ENCODE assay signal across 8 cellular contexts in genomic region chr19:17950310-17951150, GRCh38. TPM values are rescaled to one million over a fixed set of nuclear protein-coding genes. Genes with fewer than 3 reads are reported as not detected.
DNase-seq lines count a peak whose midpoint lies in the region; ATAC-seq lines count a peak whose summit lies in the region.

No MANE protein-coding gene starts in this region.

- no peak overlapping the region for H3K4me2 ChIP-seq in mesenchymal stem cell (ENCODE audit: low read length, poor library complexity, severe bottlenecking)

- H3K9me3 Mint-ChIP-seq in CD8-positive, alpha-beta memory T cell, result no peaks in the 10 kb centered on the region
- H3K9me3 Mint-ChIP-seq in activated T-helper 2 cell treated with anti-CD3 and anti-CD28 coated beads, Interferon-gamma antibody, Interleukin-2, Interleukin-4, amounts not matched to agents 10 μg/mL and 5 μg/mL and 100 μg/mL, durations not matched to agents 14 hours and 24 hours and 36 hours, result no peaks in the 10 kb centered on the region

- no peak overlapping the region for H3K9ac ChIP-seq in mesenchymal stem cell (ENCODE audit: low read length)

- no peaks in the 10 kb centered on the region for H3K79me1 ChIP-seq in mesenchymal stem cell (replicated peaks; ENCODE audit: low read length, poor library complexity, severe bottlenecking)

- H3K27ac Mint-ChIP-seq in CD8-positive, alpha-beta memory T cell, result peak overlapping the region in 7 of 8 donors; percentile 53 to 97 (median 88)
- peak overlapping the region; percentile 57 for H3K27ac Mint-ChIP-seq in activated T-helper 2 cell treated with anti-CD3 and anti-CD28 coated beads, Interferon-gamma antibody, Interleukin-2, Interleukin-4, amounts not matched to agents 10 μg/mL and 5 μg/mL and 100 μg/mL, durations not matched to agents 14 hours and 24 hours and 36 hours

- H3K27me3 Mint-ChIP-seq in CD8-positive, alpha-beta memory T cell, result peaks cover 46 to 47% of the 10 kb centered on the region in 2 donors
- peaks cover 49% of the 10 kb centered on the region for H3K27me3 Mint-ChIP-seq in activated T-helper 2 cell treated with anti-CD3 and anti-CD28 coated beads, Interferon-gamma antibody, Interleukin-2, Interleukin-4, amounts not matched to agents 10 μg/mL and 5 μg/mL and 100 μg/mL, durations not matched to agents 14 hours and 24 hours and 36 hours (ENCODE audit: low read depth)

- H3K36me3 ChIP-seq in CD8-positive, alpha-beta memory T cell (ENCODE audit: insufficient read depth, low read length), result no peaks in the 10 kb centered on the region
- H3K36me3 ChIP-seq in mesenchymal stem cell (ENCODE audit: control insufficient read depth in 1 of 2, insufficient read depth in 2 of 2, low read depth in 1 of 2, low read length in 2 of 2), result no peaks in the 10 kb centered on the region

- no peak overlapping the region for H3K27ac ChIP-seq in CD8-positive, alpha-beta memory T cell (ENCODE audit: low read depth, low read length)
- H3K27ac ChIP-seq in mesenchymal stem cell (ENCODE audit: low read length, poor library complexity, severe bottlenecking), result no peak overlapping the region

- peak; percentile 31 to 74 (median 60) for DNase-seq in CD8-positive, alpha-beta memory T cell
- DNase-seq in Jurkat, Clone E6-1 (ENCODE audit: low read depth, low spot score), result no peak
- DNase-seq in activated T-helper 2 cell treated with anti-CD3 and anti-CD28 coated beads, Interferon-gamma antibody, Interleukin-2, Interleukin-4, amounts not matched to agents 10 μg/mL and 5 μg/mL and 100 μg/mL, durations not matched to agents 14 hours and 24 hours and 36 hours (ENCODE audit: low spot score), result peak; percentile 20
- DNase-seq in mesenchymal stem cell (no peak), mesenteric fat pad (ENCODE audit: low spot score) (no peak)

- CTCF ChIA-PET in CD8-positive, alpha-beta memory T cell (lab: Charles Lee), result interaction anchor here (0.7 to 0.8 kb wide), 2 partner anchors 44 to 46 kb away, joined by 3 read pairs; no protein-coding TSS in a partner anchor

- H3K36me3 Mint-ChIP-seq in CD8-positive, alpha-beta memory T cell, result peaks cover 0 to 3% (median 0%) of the 10 kb centered on the region in 3 donors
- no peaks in the 10 kb centered on the region for H3K36me3 Mint-ChIP-seq in activated T-helper 2 cell treated with anti-CD3 and anti-CD28 coated beads, Interferon-gamma antibody, Interleukin-2, Interleukin-4, amounts not matched to agents 10 μg/mL and 5 μg/mL and 100 μg/mL, durations not matched to agents 14 hours and 24 hours and 36 hours (ENCODE audit: low read depth)

- no peak overlapping the region for H3K4ac ChIP-seq in mesenchymal stem cell (ENCODE audit: low read depth in 1 of 2, low read length in 2 of 2)

- no peak overlapping the region for H4K8ac ChIP-seq in mesenchymal stem cell (ENCODE audit: low read length)

- no peak overlapping the region for H3K4me3 ChIP-seq in CD8-positive, alpha-beta memory T cell (ENCODE audit: low read length)
- peak overlapping the region; percentile 41 for H3K4me3 ChIP-seq in Jurkat, Clone E6-1 (ENCODE audit: low read length)
- no peak overlapping the region for H3K4me3 ChIP-seq in mesenchymal stem cell (ENCODE audit: insufficient read depth in 1 of 2, low read depth in 1 of 2, low read length in 2 of 2)

- peaks cover 54% of the 10 kb centered on the region for H3K4me1 ChIP-seq in CD8-positive, alpha-beta memory T cell (ENCODE audit: insufficient read depth, low read length)
- peaks cover 38% of the 10 kb centered on the region for H3K4me1 ChIP-seq in mesenchymal stem cell (ENCODE audit: control insufficient read depth, insufficient read depth, low read depth, low read length)

- POLR2A ChIA-PET in CD8-positive, alpha-beta memory T cell (lab: Charles Lee), result interaction anchor here (0.6 kb wide), 1 partner anchor 56 kb away, joined by 4 read pairs; no protein-coding TSS in a partner anchor

- no peak overlapping the region for H2BK5ac ChIP-seq in mesenchymal stem cell (ENCODE audit: low read depth, low read length, poor library complexity, severe bottlenecking)

- no peaks in the 10 kb centered on the region for H3K9me3 ChIP-seq in CD8-positive, alpha-beta memory T cell (ENCODE audit: low read length)
- H3K9me3 ChIP-seq in mesenchymal stem cell (ENCODE audit: control insufficient read depth, low read length), result no peaks in the 10 kb centered on the region

- WGBS in mesenchymal stem cell, result 1% methylated on average over 43 of the region's 48 CpGs

- peak overlapping the region in 1 of 2 experiments; percentile 31 for H3K23ac ChIP-seq in mesenchymal stem cell (ENCODE audit: low read length in 2 of 2)

- peak overlapping the region; percentile 67 to 85 (median 80) for H3K4me3 Mint-ChIP-seq in CD8-positive, alpha-beta memory T cell
- H3K4me3 Mint-ChIP-seq in activated T-helper 2 cell treated with anti-CD3 and anti-CD28 coated beads, Interferon-gamma antibody, Interleukin-2, Interleukin-4, amounts not matched to agents 10 μg/mL and 5 μg/mL and 100 μg/mL, durations not matched to agents 14 hours and 24 hours and 36 hours (ENCODE audit: low read depth), result peak overlapping the region; percentile 75

- peak overlapping the region in 1 of 2 experiments; percentile 30 for H2BK12ac ChIP-seq in mesenchymal stem cell (ENCODE audit: low read length in 2 of 2)

- H3K18ac ChIP-seq in mesenchymal stem cell (ENCODE audit: low read depth in 1 of 2, low read length in 2 of 2), result peak overlapping the region; percentile 26 to 46

- no peak overlapping the region for H4K91ac ChIP-seq in mesenchymal stem cell (ENCODE audit: low read length)

- peak overlapping the region; percentile 87 for H2BK15ac ChIP-seq in mesenchymal stem cell (ENCODE audit: low read depth, poor library complexity, severe bottlenecking)

- ATAC-seq in HG02642 (IDR thresholded peaks at IDR 0.05; ENCODE audit: poor library complexity, unreplicated experiment) (no peak), HG03108 (IDR thresholded peaks at IDR 0.05; ENCODE audit: unreplicated experiment) (no peak), GM19395 (IDR thresholded peaks at IDR 0.05; ENCODE audit: unreplicated experiment) (no peak)

- intact Hi-C loops in activated T-helper 2 cell treated with anti-CD3 and anti-CD28 coated beads, Interferon-gamma antibody, Interleukin-2, Interleukin-4, amounts not matched to agents 10 μg/mL and 5 μg/mL and 100 μg/mL, durations not matched to agents 14 hours and 24 hours and 36 hours (cut with micrococcal nuclease), result no loop called here

- peak overlapping the region; percentile 49 for H2AFZ ChIP-seq in mesenchymal stem cell (ENCODE audit: low read depth, low read length)

- no peak overlapping the region for H3K14ac ChIP-seq in mesenchymal stem cell (ENCODE audit: low read length in 2 of 2)

- peaks cover 41 to 59% (median 47%) of the 10 kb centered on the region in 3 donors for H3K4me1 Mint-ChIP-seq in CD8-positive, alpha-beta memory T cell
- H3K4me1 Mint-ChIP-seq in activated T-helper 2 cell treated with anti-CD3 and anti-CD28 coated beads, Interferon-gamma antibody, Interleukin-2, Interleukin-4, amounts not matched to agents 10 μg/mL and 5 μg/mL and 100 μg/mL, durations not matched to agents 14 hours and 24 hours and 36 hours (ENCODE audit: low read depth), result peaks cover 32% of the 10 kb centered on the region

- peaks cover 44% of the 10 kb centered on the region for H3K27me3 ChIP-seq in CD8-positive, alpha-beta memory T cell (ENCODE audit: insufficient read depth, low read length, poor library complexity, severe bottlenecking)
- peaks cover 62 to 63% of the 10 kb centered on the region in 2 experiments for H3K27me3 ChIP-seq in mesenchymal stem cell (ENCODE audit: control insufficient read depth in 1 of 2, insufficient read depth in 1 of 2, low read length in 2 of 2)

- no peak overlapping the region for H2BK120ac ChIP-seq in mesenchymal stem cell (ENCODE audit: low read depth, low read length)

- no peak overlapping the region for H2AK5ac ChIP-seq in mesenchymal stem cell (ENCODE audit: low read length, severe bottlenecking)

RNA-seq across cellular contexts. Expression of gene KCNN1, which starts 16.4 kb away (rescaled TPM):
- under 1 TPM; 0.13 to 0.15 TPM for total RNA-seq in CD8-positive, alpha-beta memory T cell
- not detected for polyA plus RNA-seq in CD8-positive, alpha-beta memory T cell
- 0.77 TPM for polyA plus RNA-seq in Jurkat, Clone E6-1 (2012; ENCODE audit: insufficient read depth, insufficient read length)
- total RNA-seq in activated T-helper 2 cell treated with anti-CD3 and anti-CD28 coated beads, Interferon-gamma antibody, Interleukin-2, Interleukin-4, amounts not matched to agents 10 μg/mL and 5 μg/mL and 100 μg/mL, durations not matched to agents 14 hours and 24 hours and 36 hours, result 0.14 and 0.16 TPM in 2 replicates
- polyA plus RNA-seq in mesenchymal stem cell (2013, experiment 1 of 2), result 0.12 TPM
- 0.15 TPM for polyA plus RNA-seq in mesenchymal stem cell (2013, experiment 2 of 2)
- 0.13 TPM for total RNA-seq in mesenteric fat pad

RNA-seq across cellular contexts. Expression of gene CCDC124, which starts 17.7 kb away (rescaled TPM):
- total RNA-seq in CD8-positive, alpha-beta memory T cell, result 100 to 1,000 TPM; 184 to 195 TPM
- polyA plus RNA-seq in CD8-positive, alpha-beta memory T cell, result 65.7 TPM
- 164 TPM for polyA plus RNA-seq in Jurkat, Clone E6-1 (2012; ENCODE audit: insufficient read depth, insufficient read length)
- 116 and 123 TPM in 2 replicates for total RNA-seq in activated T-helper 2 cell treated with anti-CD3 and anti-CD28 coated beads, Interferon-gamma antibody, Interleukin-2, Interleukin-4, amounts not matched to agents 10 μg/mL and 5 μg/mL and 100 μg/mL, durations not matched to agents 14 hours and 24 hours and 36 hours
- polyA plus RNA-seq in mesenchymal stem cell (2013, experiment 1 of 2), result 72.1 TPM
- 72.7 TPM for polyA plus RNA-seq in mesenchymal stem cell (2013, experiment 2 of 2)
- 78.9 TPM for total RNA-seq in mesenteric fat pad

RNA-seq across cellular contexts. Expression of gene ARRDC2, which starts 57.4 kb away (rescaled TPM):
- total RNA-seq in CD8-positive, alpha-beta memory T cell, result 10 to 100 TPM; 33.5 to 37.1 TPM
- 45.8 TPM for polyA plus RNA-seq in CD8-positive, alpha-beta memory T cell
- polyA plus RNA-seq in Jurkat, Clone E6-1 (2012; ENCODE audit: insufficient read depth, insufficient read length), result 16.4 TPM
- total RNA-seq in activated T-helper 2 cell treated with anti-CD3 and anti-CD28 coated beads, Interferon-gamma antibody, Interleukin-2, Interleukin-4, amounts not matched to agents 10 μg/mL and 5 μg/mL and 100 μg/mL, durations not matched to agents 14 hours and 24 hours and 36 hours, result 39.2 and 40.5 TPM in 2 replicates
- 3.7 TPM for polyA plus RNA-seq in mesenchymal stem cell (2013, experiment 1 of 2)
- polyA plus RNA-seq in mesenchymal stem cell (2013, experiment 2 of 2), result 3.6 TPM
- total RNA-seq in mesenteric fat pad, result 26.0 TPM

Comparison
In these comparisons a context has a peak if more than half of its experiments do, and no peak if none do; other contexts are left out.
1. DNase-seq: peak in CD8-positive, alpha-beta memory T cell (5 of 5) and activated T-helper 2 cell treated with anti-CD3 and anti-CD28 coated beads, Interferon-gamma antibody, Interleukin-2, Interleukin-4, amounts not matched to agents 10 μg/mL and 5 μg/mL and 100 μg/mL, durations not matched to agents 14 hours and 24 hours and 36 hours (single experiment); none in Jurkat, Clone E6-1 (single experiment), mesenchymal stem cell (single experiment) and mesenteric fat pad (single experiment).